Comparison of ENCODE assay signal across 16 cellular contexts in the genomic region with DNA sequence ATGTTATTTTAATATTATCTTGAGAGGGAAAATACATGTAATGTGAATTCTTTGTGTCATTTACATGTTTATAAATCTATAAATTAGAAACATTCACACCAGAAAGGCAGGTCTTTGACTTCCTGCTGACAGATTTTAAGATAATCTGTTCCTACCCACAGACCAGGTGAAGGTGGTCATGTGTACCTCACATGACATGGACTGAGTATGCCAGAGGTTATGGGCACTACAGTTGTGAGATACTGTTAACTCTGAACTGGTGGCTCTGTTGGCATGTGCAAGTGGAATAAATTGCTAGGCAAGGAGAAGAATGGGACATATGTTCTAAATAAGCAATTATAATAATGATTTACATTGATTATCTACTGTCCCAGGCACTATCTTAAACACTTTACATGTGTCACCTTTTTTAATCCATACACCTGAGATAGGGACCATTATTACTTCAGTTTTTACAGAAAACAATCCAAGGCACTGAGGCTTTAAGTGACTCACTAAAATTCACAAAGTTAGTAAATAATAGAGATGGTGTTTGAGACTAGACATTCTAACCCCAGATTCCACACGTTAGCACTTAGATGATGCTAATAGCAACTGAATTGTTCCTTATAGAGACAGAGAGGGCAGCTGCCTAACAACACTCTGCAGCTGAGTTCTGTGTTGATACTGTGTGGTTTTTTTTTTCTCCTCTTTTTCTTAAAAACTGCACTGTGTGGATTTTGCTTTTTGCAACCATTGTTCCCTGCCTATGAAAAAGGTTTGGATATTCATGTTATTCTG. TPM values are rescaled to one million over a fixed set of nuclear protein-coding genes. Genes with fewer than 3 reads are reported as not detected.
A peak's percentile ranks its signal among the peaks of the same experiment; 100 is the strongest.
DNase-seq lines count a peak whose midpoint lies in the region; ATAC-seq lines count a peak whose summit lies in the region.
"Had no signal": no experiment of that assay in that cellular context is flagged by ENCODE, and none has a peak within 500 bp of the region (broad histone marks: within the 10 kb centered on the region; RNA-seq: fewer than 3 reads in every experiment).

No MANE protein-coding gene starts in this region.

- no peaks in the 10 kb centered on the region for H3K27me3 ChIP-seq in CD4-positive, CD25-positive, alpha-beta regulatory T cell (ENCODE audit: control insufficient read depth, insufficient read depth, low read length)
- H3K27me3 ChIP-seq: adrenal gland, uterus had no signal

- peak in 1 of 3 donors; percentile 7 for DNase-seq in CD4-positive, CD25-positive, alpha-beta regulatory T cell
- DNase-seq in T-helper 17 cell (no peak), NCI-H187 treated with DMSO at 0.1 percent for 48 hours (lab: John Stamatoyannopoulos, UW) (no peak), LoVo (ENCODE audit: low spot score) (no peak)
- DNase-seq in stimulated activated CD4-positive, alpha-beta T cell treated with anti-CD3 and anti-CD28 coated beads, Interleukin-15, amount 100 ng/mL, for 24 hours, result no peak
- DNase-seq in activated CD8-positive, alpha-beta memory T cell treated with anti-CD3 and anti-CD28 coated beads, Interleukin-2, amount 50 U/mL, for 4 hours, result no peak
- DNase-seq: adrenal gland; left colon; NCI-H1092; stimulated activated CD4-positive, alpha-beta T cell treated with anti-CD3 and anti-CD28 coated beads, Interleukin-2, amount 100 ng/mL, for 48 hours; uterus; WERI-Rb-1 had no signal

- peak in 1 of 2 donors; percentile 52 for ATAC-seq in CD4-positive, CD25-positive, alpha-beta regulatory T cell (ENCODE audit: low read depth in 2 of 2)
- peak; percentile 30 for ATAC-seq in GM18870 (IDR thresholded peaks at IDR 0.05; ENCODE audit: unreplicated experiment)
- ATAC-seq in HG02885 (IDR thresholded peaks at IDR 0.05; ENCODE audit: poor library complexity, unreplicated experiment), result peak; percentile 49
- ATAC-seq in T-helper 17 cell, result peak; percentile 53
- ATAC-seq: left colon, SK-N-SH treated with all-trans-retinoic acid at 6 μM for 48 hours had no signal

- H3K27ac ChIP-seq in CD4-positive, CD25-positive, alpha-beta regulatory T cell (ENCODE audit: insufficient read depth, low read length, poor library complexity, severe bottlenecking), result no peak overlapping the region
- H3K27ac ChIP-seq: uterus, WERI-Rb-1 had no signal

- H3K27ac Mint-ChIP-seq in CD4-positive, CD25-positive, alpha-beta regulatory T cell, result peak overlapping the region in 1 of 3 donors; percentile 42
- H3K27ac Mint-ChIP-seq in T-helper 17 cell, result peak overlapping the region; percentile 39

- H3K9me3 ChIP-seq in CD4-positive, CD25-positive, alpha-beta regulatory T cell (ENCODE audit: control insufficient read depth in 2 of 2, low read length in 2 of 2), result no peaks in the 10 kb centered on the region
- H3K9me3 ChIP-seq in T-helper 17 cell (ENCODE audit: control insufficient read depth, low read length, poor library complexity, severe bottlenecking), result no peaks in the 10 kb centered on the region
- H3K9me3 ChIP-seq: adrenal gland, HAP-1, uterus had no signal

- no peaks in the 10 kb centered on the region for H3K36me3 ChIP-seq in CD4-positive, CD25-positive, alpha-beta regulatory T cell (ENCODE audit: control insufficient read depth, insufficient read depth, low read length)
- H3K36me3 ChIP-seq: adrenal gland, HAP-1, uterus, WERI-Rb-1 had no signal

- peaks cover 3% of the 10 kb centered on the region for H3K4me1 ChIP-seq in CD4-positive, CD25-positive, alpha-beta regulatory T cell (ENCODE audit: control insufficient read depth, insufficient read depth, low read length, poor library complexity, severe bottlenecking)
- H3K4me1 ChIP-seq: HAP-1 had no signal

- peaks cover 8% of the 10 kb centered on the region for H3K36me3 Mint-ChIP-seq in CD4-positive, CD25-positive, alpha-beta regulatory T cell
- H3K36me3 Mint-ChIP-seq in T-helper 17 cell (ENCODE audit: low read depth), result no peaks in the 10 kb centered on the region

- peak overlapping the region in 1 of 4 donors; percentile 23 for H3K4me3 Mint-ChIP-seq in CD4-positive, CD25-positive, alpha-beta regulatory T cell
- H3K4me3 Mint-ChIP-seq in T-helper 17 cell, result no peak overlapping the region

- peaks cover 0 to 5% (median 0%) of the 10 kb centered on the region in 7 donors for H3K9me3 Mint-ChIP-seq in CD4-positive, CD25-positive, alpha-beta regulatory T cell

- H3K27me3 Mint-ChIP-seq in CD4-positive, CD25-positive, alpha-beta regulatory T cell, result no peaks in the 10 kb centered on the region
- H3K27me3 Mint-ChIP-seq in T-helper 17 cell, result no peaks in the 10 kb centered on the region

- H3K4me1 Mint-ChIP-seq in CD4-positive, CD25-positive, alpha-beta regulatory T cell, result peaks cover 31 to 67% (median 37%) of the 10 kb centered on the region in 4 donors
- H3K4me1 Mint-ChIP-seq in T-helper 17 cell, result peaks cover 37% of the 10 kb centered on the region

- peak overlapping the region; percentile 4 for H3K4me3 ChIP-seq in CD4-positive, CD25-positive, alpha-beta regulatory T cell (ENCODE audit: low read depth, low read length)
- H3K4me3 ChIP-seq: HAP-1, uterus had no signal

RNA-seq across cellular contexts. Expression of a gene that starts 23.8 kb away (rescaled TPM):
- total RNA-seq in CD4-positive, CD25-positive, alpha-beta regulatory T cell, result 38.5 TPM
- polyA plus RNA-seq in CD4-positive, CD25-positive, alpha-beta regulatory T cell, result 10 to 100 TPM; 20.8 to 25.4 (median 22.9) TPM
- 10 to 100 TPM; 31.1 to 37.8 TPM for total RNA-seq in T-helper 17 cell
